ENCODE assay signal across 14 cellular contexts in genomic region chr20:19816386-19816785, GRCh38. TPM values are rescaled to one million over a fixed set of nuclear protein-coding genes. Genes with fewer than 3 reads are reported as not detected.
DNase-seq lines count a peak whose midpoint lies in the region; ATAC-seq and TF ChIP-seq lines count a peak whose summit lies in the region.
"Had no signal": no experiment of that assay in that cellular context is flagged by ENCODE, and none has a peak within 500 bp of the region (broad histone marks: within the 10 kb centered on the region; RNA-seq: fewer than 3 reads in every experiment).

No MANE protein-coding gene starts in this region.

- no TSS peak for BruUV-seq in Panc1 (replicated peaks; lab: Mats Ljungman, UMichigan)

- DNase-seq in EL (peak; percentile 35), Panc1 (ENCODE audit: low read depth, low spot score) (no peak), esophagus squamous epithelium (lab: John Stamatoyannopoulos, UW) (no peak), renal cortical epithelial cell (ENCODE audit: low read depth) (peak; percentile 79)
- no peak for DNase-seq in stimulated activated CD4-positive, alpha-beta T cell treated with anti-CD3 and anti-CD28 coated beads, Interleukin-4, amount 100 ng/mL, for 24 hours
- DNase-seq: activated CD4-positive, alpha-beta T cell treated with anti-CD3 and anti-CD28 coated beads, Interleukin-2, amount 50 U/mL, for 4 hours; activated T-cell treated with anti-CD3 and anti-CD28 coated beads, Interleukin-2, amount 50 U/mL, for 48 hours; NCI-H2029; NCI-H524; posterior cingulate gyrus; stimulated activated CD4-positive, alpha-beta T cell treated with anti-CD3 and anti-CD28 coated beads, Interleukin-15, amount 100 ng/mL, for 24 hours had no signal

- POLR2A ChIA-PET in Panc1 (lab: Charles Lee) = no interaction called here

- H3K27me3 ChIP-seq in Panc1 (ENCODE audit: control insufficient read depth, insufficient read depth, low read length) (no peaks in the 10 kb centered on the region), esophagus squamous epithelium (no peaks in the 10 kb centered on the region)

- in situ Hi-C loops in Panc1 (cut with HindIII; ENCODE audit: low pct_unique_long_range_greater_than_20kb, low sequenced_read_pairs) = no loop called here

- TF ChIP-seq POLR2A in esophagus squamous epithelium (IDR thresholded peaks at IDR 0.05) = no peak

- H3K4me3 ChIP-seq in Panc1 (ENCODE audit: low read depth in 2 of 2, low read length in 2 of 2) (no peak overlapping the region), esophagus squamous epithelium (no peak overlapping the region)

- intact Hi-C loops in Panc1 (cut with micrococcal nuclease; ENCODE audit: unreplicated experiment) (no loop called here), esophagus squamous epithelium (cut with DNase I) (no loop called here)

- H3K36me3 ChIP-seq in Panc1 (ENCODE audit: control insufficient read depth, insufficient read depth, low read length) (no peaks in the 10 kb centered on the region), esophagus squamous epithelium (peaks cover 0 to 10% (median 0%) of the 10 kb centered on the region in 3 donors)

- TF ChIP-seq CTCF in Panc1 (IDR thresholded peaks at IDR 0.05) = no peak
- TF ChIP-seq CTCF in esophagus squamous epithelium (IDR thresholded peaks at IDR 0.05) = no peak

- peaks cover 18% of the 10 kb centered on the region; the same call in 1 of the 2 replicates for H3K9me3 ChIP-seq in Panc1 (ENCODE audit: control insufficient read depth, insufficient read depth, low read depth, low read length)
- peaks cover 0 to 4% (median 0%) of the 10 kb centered on the region in 3 donors for H3K9me3 ChIP-seq in esophagus squamous epithelium

- H3K27ac ChIP-seq in Panc1 (ENCODE audit: low read length) (peak overlapping the region; percentile 86), esophagus squamous epithelium (peak overlapping the region in 3 of 4 donors; percentile 11 to 45 (median 32))

- ATAC-seq in Panc1 (no peak), HG03280 (IDR thresholded peaks at IDR 0.05; ENCODE audit: unreplicated experiment) (no peak), HG02870 (IDR thresholded peaks at IDR 0.05; ENCODE audit: unreplicated experiment) (no peak), HG03520 (IDR thresholded peaks at IDR 0.05; ENCODE audit: unreplicated experiment) (no peak)

- H3K4me1 ChIP-seq in Panc1 (ENCODE audit: control insufficient read depth, insufficient read depth, low read length) = peaks cover 26% of the 10 kb centered on the region
- peaks cover 0 to 45% (median 13%) of the 10 kb centered on the region in 3 donors for H3K4me1 ChIP-seq in esophagus squamous epithelium

- CTCF ChIA-PET in Panc1 (lab: Charles Lee) = no interaction called here

- 78 to 86% methylated on average over 4 of the region's 4 CpGs for WGBS in esophagus squamous epithelium, 2 donors

RNA-seq across cellular contexts. Expression of gene RIN2, which starts 58.3 kb away (rescaled TPM):
- total RNA-seq in Panc1 (2021; ENCODE audit: unreplicated experiment) (25.0 TPM), esophagus squamous epithelium (10 to 100 TPM; 29.5 to 77.4 (median 50.8) TPM), renal cortical epithelial cell (56.1 and 80.6 TPM in 2 replicates)
- 13.8 TPM for polyA plus RNA-seq in Panc1 (2012; ENCODE audit: insufficient read length)

Comparison
In these comparisons a context has a peak if more than half of its experiments do, and no peak if none do; other contexts are left out.
1. DNase-seq: peak in EL (single experiment) and renal cortical epithelial cell (single experiment); none in Panc1 (single experiment), esophagus squamous epithelium (single experiment) and stimulated activated CD4-positive, alpha-beta T cell treated with anti-CD3 and anti-CD28 coated beads, Interleukin-4, amount 100 ng/mL, for 24 hours (single experiment).